8 cellular contexts compared by ENCODE assay signal in the genomic region with DNA sequence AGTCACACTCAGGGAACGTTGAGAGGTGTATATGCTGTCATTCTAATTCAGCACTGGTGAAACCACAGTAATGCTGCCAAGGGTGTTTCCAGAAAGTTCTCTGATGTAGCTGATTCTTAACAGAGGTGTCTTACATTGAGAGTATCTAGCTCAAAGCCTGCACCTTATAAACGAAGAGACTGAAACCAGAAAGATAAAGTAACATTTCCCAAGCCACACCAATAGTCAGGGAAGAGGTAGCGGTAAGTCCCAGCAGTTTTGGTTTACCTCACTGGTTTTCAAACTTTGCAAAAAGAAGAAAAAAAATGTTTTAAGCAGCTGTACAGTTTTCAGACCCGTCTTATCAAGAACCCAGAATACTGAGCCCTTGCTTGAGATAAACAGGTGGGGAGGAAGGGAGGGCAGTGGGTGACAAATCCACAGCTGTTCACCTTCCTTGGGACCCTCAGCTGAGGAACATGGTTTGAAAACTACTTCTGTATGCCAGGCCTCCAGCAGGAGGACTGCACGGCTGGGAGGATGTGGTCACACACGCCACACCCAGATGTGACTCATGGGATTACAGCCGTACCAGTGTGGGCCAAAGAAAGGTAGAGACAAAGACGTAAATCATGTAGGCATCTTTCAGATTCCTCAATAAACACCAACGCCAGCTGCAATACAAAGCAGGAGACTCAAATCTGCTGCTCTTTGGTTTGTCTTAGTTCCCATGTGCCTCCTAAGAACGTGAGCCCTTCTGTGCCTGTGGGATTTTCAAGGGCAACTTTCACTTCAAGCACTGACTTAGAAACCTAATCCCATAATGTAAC.
DNase-seq lines count a peak whose midpoint lies in the region; ATAC-seq lines count a peak whose summit lies in the region.

No MANE protein-coding gene starts in this region.

- ATAC-seq in GM21367 (IDR thresholded peaks at IDR 0.05; ENCODE audit: unreplicated experiment), result peak; percentile 82

- peak overlapping the region; percentile 24 for H3K27ac ChIP-seq in angular gyrus (ENCODE audit: low read depth, low read length)

- peak; percentile 20 for DNase-seq in DMS153 treated with DMSO at 0.1 percent for 48 hours (lab: John Stamatoyannopoulos, UW; ENCODE audit: unreplicated experiment)
- peak; percentile 81 for DNase-seq in HS-27A (ENCODE audit: low read depth)
- DNase-seq in T-helper 2 cell, result peak; percentile 36 to 96 (median 74)
- peak; percentile 92 for DNase-seq in kidney glomerular epithelial cell (lab: John Stamatoyannopoulos, UW)
- peak; percentile 29 for DNase-seq in stimulated activated CD8-positive, alpha-beta memory T cell treated with anti-CD3 and anti-CD28 coated beads, Interleukin-15, amount 100 ng/mL, for 24 hours (ENCODE audit: low read depth)
- DNase-seq in NCI-H1436 (lab: John Stamatoyannopoulos, UW), result no peak
